8 cellular contexts compared by ENCODE assay signal in the genomic region with DNA sequence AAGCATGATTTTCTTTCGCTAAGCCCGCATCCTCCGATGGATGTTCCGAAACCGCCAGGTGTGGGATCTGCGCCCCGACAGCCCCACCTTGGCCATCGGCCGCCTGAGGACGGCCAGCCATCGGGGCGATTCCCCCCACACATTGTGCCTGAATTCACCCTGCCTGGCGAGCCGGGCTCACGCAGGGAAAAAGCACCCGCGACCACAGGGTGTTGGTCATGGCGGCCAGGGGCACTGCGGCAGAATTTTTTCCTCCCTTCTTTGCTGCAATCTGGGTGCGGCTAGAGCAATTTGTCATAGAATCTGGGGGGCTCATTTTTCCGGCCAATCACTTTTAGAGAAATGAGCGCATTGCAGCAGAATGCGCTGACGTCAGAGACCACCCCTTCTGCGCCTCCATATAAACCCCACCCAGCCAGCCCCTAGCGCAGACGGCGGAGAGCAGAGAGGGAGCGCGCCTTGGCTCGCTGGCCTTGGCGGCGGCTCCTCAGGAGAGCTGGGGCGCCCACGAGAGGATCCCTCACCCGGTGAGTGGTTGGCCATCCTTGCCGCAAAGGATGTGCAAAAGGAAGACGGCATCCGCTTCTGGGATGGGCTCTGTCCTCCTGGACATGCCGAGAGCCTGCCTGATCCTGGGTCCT. TPM values are rescaled to one million over a fixed set of nuclear protein-coding genes. Genes with fewer than 3 reads are reported as not detected.
DNase-seq lines count a peak whose midpoint lies in the region; ATAC-seq, FAIRE-seq and TF ChIP-seq lines count a peak whose summit lies in the region.

A gene (plus strand): TSS at position 428 of the 641 bp plus-strand sequence.

- DNase-seq in HTR-8/SVneo (ENCODE audit: insufficient read length, low spot score) (peak; percentile 61), mammary epithelial cell (no peak), left lung (no peak), SW 1271 (lab: John Stamatoyannopoulos, UW) (no peak), MM.1S (no peak), HUDEP-2 (lab: John Stamatoyannopoulos, UW; ENCODE audit: unreplicated experiment in 76 of 76) (no peak)

- no peaks in the 10 kb centered on the region for H3K36me3 ChIP-seq in mammary epithelial cell (ENCODE audit: insufficient read depth, low read length)
- no peaks in the 10 kb centered on the region for H3K36me3 ChIP-seq in left lung
- no peaks in the 10 kb centered on the region for H3K36me3 ChIP-seq in MM.1S (replicated peaks; ENCODE audit: insufficient read depth, low read length)

- FAIRE-seq in HTR-8/SVneo (lab: Jason Lieb, UNC): no peak

- intact Hi-C loops in mammary epithelial cell (cut with micrococcal nuclease): loop anchor here (1.0 to 5.0 kb wide), 5 partner anchors 79 to 443 kb away; no protein-coding TSS in a partner anchor
- intact Hi-C loops in left lung (cut with DNase I): no loop called here

- H3K9me2 ChIP-seq in MM.1S (replicated peaks; ENCODE audit: insufficient read depth, low read length): no peaks in the 10 kb centered on the region

- WGBS in mammary epithelial cell (ENCODE audit: low coverage, missing lambda C conversion rate): 49% methylated on average over 26 of the region's 40 CpGs

- no peak for TF ChIP-seq CTCF in mammary epithelial cell (conservative IDR thresholded peaks at IDR 0.05 in 1 of 2, IDR thresholded peaks at IDR 0.05 in 1 of 2; ENCODE audit: extremely low read depth in 1 of 2, insufficient read depth in 1 of 2, low read depth in 1 of 2, low read length in 2 of 2)
- no peak for TF ChIP-seq CTCF in left lung (IDR thresholded peaks at IDR 0.05)
- TF ChIP-seq CTCF in subcutaneous adipose tissue (IDR thresholded peaks at IDR 0.05; ENCODE audit: low read depth): no peak
- no peak for TF ChIP-seq CTCF in MM.1S (IDR thresholded peaks at IDR 0.05; ENCODE audit: low read length)

- peaks cover 6% of the 10 kb centered on the region for H3K27me3 ChIP-seq in mammary epithelial cell (ENCODE audit: insufficient read depth, low read length)
- H3K27me3 ChIP-seq in left lung: peaks cover 10 to 75% of the 10 kb centered on the region in 2 donors
- H3K27me3 ChIP-seq in MM.1S (replicated peaks; ENCODE audit: insufficient read depth, low read length): peaks cover 11% of the 10 kb centered on the region

- ATAC-seq in left lung (peak; percentile 34), HG03196 (IDR thresholded peaks at IDR 0.05; ENCODE audit: unreplicated experiment) (no peak)

- no peaks in the 10 kb centered on the region for H4K20me1 ChIP-seq in mammary epithelial cell (ENCODE audit: insufficient read depth, low read length)
- no peaks in the 10 kb centered on the region for H4K20me1 ChIP-seq in MM.1S (ENCODE audit: insufficient read depth, low read length)

- CTCF ChIA-PET in mammary epithelial cell (lab: Charles Lee; ENCODE audit: low non-redundant PET): no interaction called here

- H3K4me2 ChIP-seq in mammary epithelial cell (ENCODE audit: insufficient read depth, low read depth, low read length): peak within 1 kb of the TSS; percentile 56
- no peak within 1 kb of the TSS for H3K4me2 ChIP-seq in MM.1S (ENCODE audit: low read depth, low read length)

- BruUV-seq in mammary epithelial cell (replicated peaks; lab: Mats Ljungman, UMichigan): no TSS peak

- H3K4me1 ChIP-seq in mammary epithelial cell (ENCODE audit: insufficient read depth, low read length) (no peaks in the 10 kb centered on the region), left lung (peaks cover 0 to 4% of the 10 kb centered on the region in 2 donors), MM.1S (ENCODE audit: low read length) (no peaks in the 10 kb centered on the region)

- in situ Hi-C loops in mammary epithelial cell (cut with MboI; ENCODE audit: low sequenced_read_pairs in 2 of 2): loop anchor here in 1 of 2 donors (25.0 kb wide), 1 partner anchor 811 kb away; no protein-coding TSS in a partner anchor

- H3K79me2 ChIP-seq in mammary epithelial cell (ENCODE audit: insufficient read depth, low read length) (no peaks in the 10 kb centered on the region), MM.1S (ENCODE audit: low read length) (no peaks in the 10 kb centered on the region)

- no peak within 1 kb of the TSS for H3K27ac ChIP-seq in mammary epithelial cell (ENCODE audit: insufficient read depth, low read depth, low read length)
- H3K27ac ChIP-seq in left lung: no peak within 1 kb of the TSS
- no peak within 1 kb of the TSS for H3K27ac ChIP-seq in MM.1S (ENCODE audit: low read length)

- dilution Hi-C loops in mammary epithelial cell (cut with HindIII; ENCODE audit: low sequenced_read_pairs): no loop called here

- H3K4me3 ChIP-seq in mammary epithelial cell (replicated peaks in 1 of 3; ENCODE audit: insufficient read depth in 1 of 3, low read depth in 2 of 3, low read length in 3 of 3) (peak within 1 kb of the TSS; percentile 32 to 47 (median 32)), left lung (peak within 1 kb of the TSS in 1 of 2 donors; percentile 24), MM.1S (ENCODE audit: low read length) (no peak within 1 kb of the TSS)

- H2AFZ ChIP-seq in mammary epithelial cell (ENCODE audit: low read depth, low read length): no peak within 1 kb of the TSS
- H2AFZ ChIP-seq in MM.1S (ENCODE audit: low read length): no peak within 1 kb of the TSS

- H3F3A ChIP-seq in MM.1S (ENCODE audit: insufficient read depth, low read length): no peaks in the 10 kb centered on the region

- no peaks in the 10 kb centered on the region for H3K9me3 ChIP-seq in mammary epithelial cell (replicated peaks; ENCODE audit: insufficient read depth, low read length)
- H3K9me3 ChIP-seq in left lung: peaks cover 0 to 5% of the 10 kb centered on the region in 2 donors
- no peaks in the 10 kb centered on the region for H3K9me3 ChIP-seq in MM.1S (replicated peaks; ENCODE audit: insufficient read depth, low read length)

- H3K9ac ChIP-seq in mammary epithelial cell (ENCODE audit: insufficient read depth, low read length): no peak within 1 kb of the TSS
- H3K9ac ChIP-seq in MM.1S (ENCODE audit: low read length): no peak within 1 kb of the TSS

RNA-seq across cellular contexts. Expression of the gene that starts here (rescaled TPM):
- total RNA-seq in mammary epithelial cell: 10 to 100 TPM in 1 of 2 donors, under 1 TPM in 1; 0.83 to 75.5 TPM
- 20.8 TPM for polyA plus RNA-seq in mammary epithelial cell
- 33.5 TPM for polyA minus RNA-seq in mammary epithelial cell
- total RNA-seq in left lung: 10 to 100 TPM; 15.9 to 47.1 TPM
- 10 to 100 TPM; 38.8 to 77.4 (median 52.7) TPM for total RNA-seq in subcutaneous adipose tissue
